In genomic region chr4:154435895-154436294, GRCh38 we compare ENCODE assay signal across 27 cellular contexts. TPM values are rescaled to one million over a fixed set of nuclear protein-coding genes. Genes with fewer than 3 reads are reported as not detected.
DNase-seq lines count a peak whose midpoint lies in the region; ATAC-seq, FAIRE-seq and TF ChIP-seq lines count a peak whose summit lies in the region.
"Had no signal": no experiment of that assay in that cellular context is flagged by ENCODE, and none has a peak within 500 bp of the region (broad histone marks: within the 10 kb centered on the region; RNA-seq: fewer than 3 reads in every experiment).

No MANE protein-coding gene starts in this region.

- in situ Hi-C loops in GM12878 (cut with MboI) = no loop called here

- TF ChIP-seq RAD21 in GM12878 (IDR thresholded peaks at IDR 0.05; ENCODE audit: insufficient read depth, low read depth, low read length) = no peak

- TF ChIP-seq CTCF in GM12878 (IDR thresholded peaks at IDR 0.05 in 2 of 3, conservative IDR thresholded peaks at IDR 0.05 in 1 of 3; ENCODE audit: control insufficient read depth in 2 of 3, extremely low read depth in 1 of 3, insufficient read depth in 1 of 3, low read depth in 3 of 3, low read length in 3 of 3) (no peak), BE2C (IDR thresholded peaks at IDR 0.05; ENCODE audit: low read depth, low read length) (no peak)

- no peak overlapping the region for H3K18ac ChIP-seq in mesenchymal stem cell (ENCODE audit: low read depth in 1 of 2, low read length in 2 of 2)

- no peaks in the 10 kb centered on the region for H3K9me3 ChIP-seq in GM12878 (replicated peaks; ENCODE audit: control insufficient read depth, insufficient read depth, low read length)
- no peaks in the 10 kb centered on the region for H3K9me3 ChIP-seq in BE2C
- no peaks in the 10 kb centered on the region for H3K9me3 ChIP-seq in mesenchymal stem cell (ENCODE audit: control insufficient read depth, low read length)
- H3K9me3 ChIP-seq: A549, MG63, Peyer's patch had no signal

- DNase-seq in GM12878 (ENCODE audit: low read depth, low spot score) (no peak), NCI-H2171 (lab: John Stamatoyannopoulos, UW) (no peak), BE2C (no peak), mesenchymal stem cell (no peak), HuH-7 (ENCODE audit: low spot score) (no peak)
- DNase-seq: CD4-positive, CD25-positive, alpha-beta regulatory T cell; EL; GF-D8; MG63; NCI-H1417; NCI-H187; NCI-H226; NCI-H524; NCI-H774; NK-92 treated with Interleukin-12 subunit alpha and Interleukin-12 subunit beta, amount 100 ng/mL, for 24 hours; Peyer's patch had no signal

- no peak overlapping the region for H4K8ac ChIP-seq in mesenchymal stem cell (ENCODE audit: low read length)

- no peak overlapping the region for H2BK120ac ChIP-seq in mesenchymal stem cell (ENCODE audit: low read depth, low read length)

- RAD21 ChIA-PET in GM12878 (lab: Charles Lee; ENCODE audit: unreplicated experiment) = interaction anchor here (0.5 to 1.2 kb wide), 2 partner anchors 19 to 988 kb away, joined by 3 to 6 read pairs; no protein-coding TSS in a partner anchor

- H3K4me1 ChIP-seq in GM12878 (ENCODE audit: control insufficient read depth, insufficient read depth, low read length) (no peaks in the 10 kb centered on the region), BE2C (no peaks in the 10 kb centered on the region), mesenchymal stem cell (ENCODE audit: control insufficient read depth, insufficient read depth, low read depth, low read length) (no peaks in the 10 kb centered on the region)
- H3K4me1 ChIP-seq: A549, Peyer's patch had no signal

- H3K23ac ChIP-seq in mesenchymal stem cell (ENCODE audit: low read length in 2 of 2) = no peak overlapping the region

- H3K79me2 ChIP-seq in GM12878 (ENCODE audit: control insufficient read depth, insufficient read depth, low read length) = no peaks in the 10 kb centered on the region

- H2AK5ac ChIP-seq in mesenchymal stem cell (ENCODE audit: low read length, severe bottlenecking) = no peak overlapping the region

- H3K4ac ChIP-seq in mesenchymal stem cell (ENCODE audit: low read depth in 1 of 2, low read length in 2 of 2) = no peak overlapping the region

- H2AFZ ChIP-seq in GM12878 (ENCODE audit: control insufficient read depth, low read depth, low read length) (no peak overlapping the region), mesenchymal stem cell (ENCODE audit: low read depth, low read length) (no peak overlapping the region)

- 0% methylated on average over 1 of the region's 1 CpG for WGBS in GM12878 (ENCODE audit: insufficient coverage, insufficient replicate concordance, low lambda C conversion rate, missing lambda C conversion rate)
- WGBS in mesenchymal stem cell = 61% methylated on average over 1 of the region's 1 CpG

- H3K79me1 ChIP-seq in mesenchymal stem cell (replicated peaks; ENCODE audit: low read length, poor library complexity, severe bottlenecking) = no peaks in the 10 kb centered on the region

- H3K9ac ChIP-seq in GM12878 (ENCODE audit: control insufficient read depth, insufficient read depth, low read length) (no peak overlapping the region), mesenchymal stem cell (ENCODE audit: low read length) (no peak overlapping the region)

- TF ChIP-seq POLR2A in GM12878 (IDR thresholded peaks at IDR 0.05; ENCODE audit: low read depth, low read length) = no peak

- H2BK5ac ChIP-seq in mesenchymal stem cell (ENCODE audit: low read depth, low read length, poor library complexity, severe bottlenecking) = no peak overlapping the region

- H4K20me1 ChIP-seq in GM12878 (ENCODE audit: control insufficient read depth, insufficient read depth) = no peaks in the 10 kb centered on the region; the same call in 1 of the 2 replicates

- H3K14ac ChIP-seq in mesenchymal stem cell (ENCODE audit: low read length in 2 of 2) = no peak overlapping the region

- SMC1A ChIA-PET in GM12878 (lab: Charles Lee; ENCODE audit: uncharacterized antibody, unreplicated experiment) = interaction anchor here (0.8 to 0.9 kb wide), 3 partner anchors 19 to 63 kb away, joined by 3 read pairs; no protein-coding TSS in a partner anchor

- H2BK12ac ChIP-seq in mesenchymal stem cell (ENCODE audit: low read length in 2 of 2) = no peak overlapping the region

- H4K91ac ChIP-seq in mesenchymal stem cell (ENCODE audit: low read length) = no peak overlapping the region

- H3K27ac ChIP-seq in GM12878 (ENCODE audit: control insufficient read depth, insufficient read depth) = no peak overlapping the region
- H3K27ac ChIP-seq in mesenchymal stem cell (ENCODE audit: low read length, poor library complexity, severe bottlenecking) = no peak overlapping the region
- H3K27ac ChIP-seq: A549, Peyer's patch had no signal

- ATAC-seq in GM18868 (IDR thresholded peaks at IDR 0.05; ENCODE audit: unreplicated experiment) = peak; percentile 89
- ATAC-seq in GM21515 (IDR thresholded peaks at IDR 0.05; ENCODE audit: unreplicated experiment) = peak; percentile 49
- peak; percentile 62 for ATAC-seq in HG02759 (IDR thresholded peaks at IDR 0.05; ENCODE audit: unreplicated experiment)
- peak; percentile 67 for ATAC-seq in GM12878
- ATAC-seq: A549, K562, SK-N-SH treated with all-trans-retinoic acid at 6 μM for 48 hours had no signal

- POLR2A ChIA-PET in GM12878 (lab: Charles Lee) = no interaction called here

- intact Hi-C loops in GM12878 (cut with micrococcal nuclease; ENCODE audit: unreplicated experiment) = no loop called here

- BruUV-seq in GM12878 (replicated peaks; lab: Mats Ljungman, UMichigan) = no TSS peak

- no peak overlapping the region for H2BK15ac ChIP-seq in mesenchymal stem cell (ENCODE audit: low read depth, poor library complexity, severe bottlenecking)

- no peak overlapping the region for H3K4me3 ChIP-seq in GM12878
- no peak overlapping the region for H3K4me3 ChIP-seq in BE2C (ENCODE audit: low read depth, low read length)
- H3K4me3 ChIP-seq in mesenchymal stem cell (ENCODE audit: insufficient read depth in 1 of 2, low read depth in 1 of 2, low read length in 2 of 2) = no peak overlapping the region
- H3K4me3 ChIP-seq: A549, K562, MG63, Peyer's patch had no signal

- H3K27me3 ChIP-seq in GM12878 (replicated peaks in 1 of 2; ENCODE audit: control insufficient read depth in 2 of 2, insufficient read depth in 2 of 2, low read length in 1 of 2) (peaks cover 0 to 2% of the 10 kb centered on the region in 2 experiments; a peak in 1 of 4 replicates), BE2C (no peaks in the 10 kb centered on the region; the same call in 1 of the 2 replicates), mesenchymal stem cell (ENCODE audit: control insufficient read depth in 1 of 2, insufficient read depth in 1 of 2, low read length in 2 of 2) (peaks cover 0 to 4% of the 10 kb centered on the region in 2 experiments)
- H3K27me3 ChIP-seq: MG63, Peyer's patch had no signal

- TF ChIP-seq EP300 in GM12878 (IDR thresholded peaks at IDR 0.05; ENCODE audit: borderline replicate concordance in 1 of 2, control insufficient read depth in 1 of 2, low read depth in 2 of 2, low read length in 2 of 2) = no peak

- FAIRE-seq in GM12878 (lab: Jason Lieb, UNC) = no peak
- FAIRE-seq: A549, GM19239, H54, K562 had no signal

- CTCF ChIA-PET in GM12878 (lab: Yijun Ruan, JAX) = interaction anchor here (0.9 to 1.5 kb wide), 4 partner anchors 10 to 31 kb away, joined by 3 read pairs; no protein-coding TSS in a partner anchor

- H3K36me3 ChIP-seq in GM12878 (ENCODE audit: control insufficient read depth in 2 of 2, insufficient read depth in 2 of 2, low read length in 1 of 2) = no peaks in the 10 kb centered on the region
- H3K36me3 ChIP-seq in BE2C = no peaks in the 10 kb centered on the region
- no peaks in the 10 kb centered on the region for H3K36me3 ChIP-seq in mesenchymal stem cell (ENCODE audit: control insufficient read depth in 1 of 2, insufficient read depth in 2 of 2, low read depth in 1 of 2, low read length in 2 of 2)
- H3K36me3 ChIP-seq: MG63, Peyer's patch had no signal

- H3K4me2 ChIP-seq in GM12878 (ENCODE audit: control insufficient read depth, insufficient read depth) (no peak overlapping the region), mesenchymal stem cell (ENCODE audit: low read length, poor library complexity, severe bottlenecking) (no peak overlapping the region)
- H3K4me2 ChIP-seq: A549 had no signal

TF ChIP-seq in GM12878, 131 proteins besides CTCF, POLR2A, EP300 and RAD21 (continues in another document):
- TF ChIP-seq TBL1XR1 (IDR thresholded peaks at IDR 0.05; ENCODE audit: low read depth, low read length) = no peak
- TF ChIP-seq TCF3 (IDR thresholded peaks at IDR 0.05; ENCODE audit: borderline replicate concordance, insufficient read depth, low read depth, low read length) = no peak
- no peak for TF ChIP-seq BRCA1 (IDR thresholded peaks at IDR 0.05; ENCODE audit: low read depth, low read length)
- no peak for TF ChIP-seq NRF1 (conservative IDR thresholded peaks at IDR 0.05; ENCODE audit: low read depth, low read length)
- TF ChIP-seq BACH1 (IDR thresholded peaks at IDR 0.05; ENCODE audit: borderline replicate concordance) = no peak
- no peak for TF ChIP-seq MTA3 (IDR thresholded peaks at IDR 0.05; ENCODE audit: borderline replicate concordance, low read length)

RNA-seq across cellular contexts. Expression of gene DCHS2, which starts 55.7 kb away (rescaled TPM):
- 0.10 and 0.46 TPM in 2 replicates for total RNA-seq in GM12878 (2013; cell fraction: nucleolus; rRNA removed)
- total RNA-seq in GM12878 (2014; rRNA removed) (0.05 and 0.06 TPM in 2 replicates), GM12878 (2014; rRNA removed; fragmentation: Illumina TruSeq; extraction: Trizol) (0.05 and 0.31 TPM in 2 replicates), GM12878 (2021) (0.03 TPM in 1 of 2 replicates, not detected in the other)
- polyA plus RNA-seq in GM12878 (2011; ENCODE audit: low read depth) = 0.03 TPM
- polyA plus RNA-seq in GM12878 (2011; rRNA removed) (0.04 and 0.08 TPM in 2 replicates), GM12878 (2014; fragmentation: Illumina TruSeq; extraction: Trizol) (0.01 and 0.02 TPM in 2 replicates), GM12878 (2014; fragmentation: Nextera tagmentation; extraction: Ambion mirVana) (not detected), GM12878 (2014; rRNA removed) (0.01 TPM in 1 of 2 replicates, not detected in the other), GM12878 (2016; fragmentation: Nextera tagmentation; extraction: Ambion mirVana) (under 1 TPM; 0.01 to 0.14 TPM)
- polyA plus RNA-seq in GM12878 (2011; cell fraction: cytosol; rRNA removed) = 0.03 and 0.05 TPM in 2 replicates
- 0.10 and 0.12 TPM in 2 replicates for polyA plus RNA-seq in GM12878 (2011; cell fraction: nucleus; rRNA removed)
- 0.14 and 0.16 TPM in 2 replicates for polyA plus RNA-seq in GM12878 (2012)
- polyA minus RNA-seq in GM12878 (2011; rRNA and poly(A)+ RNA removed) = 0.15 TPM in 2 replicates
- not detected in 2 replicates for polyA minus RNA-seq in GM12878 (2011; cell fraction: cytosol; rRNA and poly(A)+ RNA removed)
- 0.24 and 0.57 TPM in 2 replicates for polyA minus RNA-seq in GM12878 (2011; cell fraction: nucleus; rRNA and poly(A)+ RNA removed)
- not detected for polyA plus RNA-seq in BE2C (2012; ENCODE audit: insufficient read depth, insufficient read length, low read depth)
- under 0.01 TPM for polyA plus RNA-seq in mesenchymal stem cell (2013, experiment 1 of 2)
- polyA plus RNA-seq in mesenchymal stem cell (2013, experiment 2 of 2) = under 0.01 TPM
- total RNA-seq: CD4-positive, CD25-positive, alpha-beta regulatory T cell; LHCN-M2; T-helper 2 cell treated with Interferon-gamma antibody and Interleukin-4, amounts not matched to agents 100 ng/mL and 5 ng/mL, for 36 hours had no signal
- polyA plus RNA-seq: BJ; CD4-positive, CD25-positive, alpha-beta regulatory T cell had no signal
